27 cellular contexts compared by ENCODE assay signal in the genomic region with DNA sequence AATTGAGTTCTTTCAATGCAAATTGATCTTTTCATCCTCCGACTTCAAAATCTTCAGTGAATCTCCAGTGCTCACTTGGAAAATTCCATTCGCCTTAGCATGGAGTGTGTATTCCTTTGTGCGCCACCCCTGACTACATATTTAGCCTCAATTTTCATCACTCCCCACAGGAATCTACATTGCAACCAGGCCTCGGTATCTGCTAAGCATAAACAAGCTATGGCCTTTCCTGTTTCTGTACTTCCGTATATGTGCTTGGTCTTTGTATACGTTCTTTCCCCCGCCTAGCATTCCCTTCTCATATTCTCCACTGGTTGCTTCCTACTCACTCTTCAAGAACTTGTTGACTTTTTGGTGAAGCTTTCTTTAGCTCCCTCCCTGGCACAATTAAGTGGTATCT.
"Had no signal": no experiment of that assay in that cellular context is flagged by ENCODE, and none has a peak within 500 bp of the region (broad histone marks: within the 10 kb centered on the region; RNA-seq: fewer than 3 reads in every experiment).

No MANE protein-coding gene starts in this region.

- H3K27ac ChIP-seq: colonic mucosa, epithelial cell of prostate, foreskin keratinocyte, gastroesophageal sphincter, heart left ventricle, neural progenitor cell, prostate gland, right atrium auricular region, spleen, thoracic aorta, tibial nerve, upper lobe of left lung had no signal

- H3K4me3 ChIP-seq: colonic mucosa, gastroesophageal sphincter, heart left ventricle, neural progenitor cell, prostate gland, right atrium auricular region, spleen, thoracic aorta, tibial nerve, upper lobe of left lung had no signal

- H3K27me3 ChIP-seq: colonic mucosa, foreskin keratinocyte, gastroesophageal sphincter, heart left ventricle, neural progenitor cell, right atrium auricular region, spleen, tibial nerve, upper lobe of left lung had no signal

- H3K36me3 Mint-ChIP-seq: natural killer cell treated with Interleukin-12 subunit alpha and Interleukin-12 subunit beta and Interleukin-15 and Interleukin-18, amount 100 ng/mL, for 72 hours; neural progenitor cell; stimulated activated naive B cell treated with anti-CD40 and anti-IgM and Interleukin-4, amounts not matched to agents 10 μg/mL and 1 μg/mL and 100 μg/mL, for 72 hours had no signal

- H3K4me1 Mint-ChIP-seq: neural progenitor cell; stimulated activated naive B cell treated with anti-CD40 and anti-IgM and Interleukin-4, amounts not matched to agents 10 μg/mL and 1 μg/mL and 100 μg/mL, for 72 hours had no signal

- DNase-seq: central memory CD4-positive, alpha-beta T cell; colonic mucosa; effector CD8-positive, alpha-beta T cell; endodermal cell; heart left ventricle; hippocampal formation; islet precursor cell; kidney glomerular epithelial cell; mesendoderm; nucleus accumbens; spleen; stimulated activated naive B cell treated with anti-CD40 and anti-IgM and Interleukin-4, amounts not matched to agents 10 μg/mL and 1 μg/mL and 100 μg/mL, for 72 hours; upper lobe of left lung had no signal

- H3K27me3 Mint-ChIP-seq: dendritic cell treated with granulocyte-macrophage colony-stimulating factor and Interleukin-4, amounts not matched to agents 40 ng/mL and 50 ng/mL, for 4 days; stimulated activated naive B cell treated with anti-CD40 and anti-IgM and Interleukin-4, amounts not matched to agents 10 μg/mL and 1 μg/mL and 100 μg/mL, for 72 hours; stimulated activated naive CD8-positive, alpha-beta T cell treated with anti-CD3 and anti-CD28 coated beads, Interleukin-15, Interleukin-2, amounts not matched to agents 100 ng/mL and 50 ng/mL, for 24 hours had no signal

- H3K9me3 ChIP-seq: colonic mucosa, gastroesophageal sphincter, prostate gland, right atrium auricular region, spleen, thoracic aorta, tibial nerve, upper lobe of left lung had no signal

- H3K4me1 ChIP-seq: heart left ventricle, neural progenitor cell, prostate gland, right atrium auricular region, spleen, tibial nerve had no signal

- ATAC-seq: esophagus mucosa; foreskin keratinocyte; gastroesophageal sphincter; heart left ventricle; natural killer cell treated with Interleukin-12 subunit alpha and Interleukin-12 subunit beta and Interleukin-15 and Interleukin-18, amount 100 ng/mL, for 72 hours; sciatic nerve; stimulated activated naive B cell treated with anti-CD40 and anti-IgM and Interleukin-4, amounts not matched to agents 10 μg/mL and 1 μg/mL and 100 μg/mL, for 72 hours had no signal

- FAIRE-seq: urothelium cell line had no signal

- H3K9me3 Mint-ChIP-seq: dendritic cell treated with granulocyte-macrophage colony-stimulating factor and Interleukin-4, amounts not matched to agents 40 ng/mL and 50 ng/mL, for 4 days; endodermal cell; natural killer cell treated with Interleukin-12 subunit alpha and Interleukin-12 subunit beta and Interleukin-15 and Interleukin-18, amount 100 ng/mL, for 72 hours; neural progenitor cell; stimulated activated naive CD8-positive, alpha-beta T cell treated with anti-CD3 and anti-CD28 coated beads, Interleukin-15, Interleukin-2, amounts not matched to agents 100 ng/mL and 50 ng/mL, for 24 hours had no signal

- H3K36me3 ChIP-seq: colonic mucosa, gastroesophageal sphincter, heart left ventricle, neural progenitor cell, prostate gland, right atrium auricular region, spleen, thoracic aorta, tibial nerve, upper lobe of left lung had no signal

- H3K27ac Mint-ChIP-seq: dendritic cell treated with granulocyte-macrophage colony-stimulating factor and Interleukin-4, amounts not matched to agents 40 ng/mL and 50 ng/mL, for 4 days; endodermal cell; natural killer cell treated with Interleukin-12 subunit alpha and Interleukin-12 subunit beta and Interleukin-15 and Interleukin-18, amount 100 ng/mL, for 72 hours; neural progenitor cell; stimulated activated naive B cell treated with anti-CD40 and anti-IgM and Interleukin-4, amounts not matched to agents 10 μg/mL and 1 μg/mL and 100 μg/mL, for 72 hours; stimulated activated naive CD8-positive, alpha-beta T cell treated with anti-CD3 and anti-CD28 coated beads, Interleukin-15, Interleukin-2, amounts not matched to agents 100 ng/mL and 50 ng/mL, for 24 hours had no signal

- H3K4me3 Mint-ChIP-seq: dendritic cell treated with granulocyte-macrophage colony-stimulating factor and Interleukin-4, amounts not matched to agents 40 ng/mL and 50 ng/mL, for 4 days; endodermal cell; natural killer cell treated with Interleukin-12 subunit alpha and Interleukin-12 subunit beta and Interleukin-15 and Interleukin-18, amount 100 ng/mL, for 72 hours; neural progenitor cell; stimulated activated naive B cell treated with anti-CD40 and anti-IgM and Interleukin-4, amounts not matched to agents 10 μg/mL and 1 μg/mL and 100 μg/mL, for 72 hours; stimulated activated naive CD8-positive, alpha-beta T cell treated with anti-CD3 and anti-CD28 coated beads, Interleukin-15, Interleukin-2, amounts not matched to agents 100 ng/mL and 50 ng/mL, for 24 hours had no signal
